ENCODE assay signal across 15 cellular contexts in the genomic region with DNA sequence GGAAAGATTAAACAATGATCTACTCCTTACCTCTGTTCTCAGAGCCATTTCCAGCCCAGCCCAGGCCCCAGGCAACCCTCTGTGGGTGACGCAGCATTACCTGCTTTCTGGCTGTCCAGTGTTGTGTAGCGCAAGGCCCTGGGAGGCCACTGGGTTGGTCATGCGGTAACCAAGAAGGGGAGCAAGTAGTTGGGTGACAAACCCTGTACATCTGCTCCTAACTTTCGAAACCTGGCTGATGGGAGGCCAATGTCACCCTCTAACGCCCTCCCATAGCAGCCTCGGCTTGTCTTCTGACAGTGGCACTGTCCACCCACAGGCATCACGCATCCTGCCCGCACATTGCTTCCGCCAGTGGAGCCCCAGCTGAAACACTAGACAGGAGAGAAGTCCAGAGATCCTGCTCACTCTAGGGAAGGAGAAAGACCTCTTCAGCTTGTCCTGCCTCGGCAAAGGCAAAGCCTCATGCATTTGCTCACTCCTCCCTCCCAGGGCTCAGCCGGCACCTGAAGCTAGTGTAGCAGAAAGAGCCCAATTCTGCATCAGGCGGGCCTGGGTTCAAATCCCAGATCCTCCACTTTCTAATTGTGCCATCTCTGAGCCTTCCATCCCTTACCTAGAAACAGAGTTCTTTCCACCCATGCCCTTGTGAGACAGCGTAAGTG.
DNase-seq lines count a peak whose midpoint lies in the region; ATAC-seq and TF ChIP-seq lines count a peak whose summit lies in the region.
"Had no signal": no experiment of that assay in that cellular context is flagged by ENCODE, and none has a peak within 500 bp of the region (broad histone marks: within the 10 kb centered on the region; RNA-seq: fewer than 3 reads in every experiment).

No MANE protein-coding gene starts in this region.

- intact Hi-C loops in activated B cell treated with CpG ODN at 0.5 μM for 24 hours (cut with micrococcal nuclease) (no loop called here), lower lobe of right lung (cut with DNase I) (no loop called here), upper lobe of right lung (cut with DNase I) (no loop called here)

- POLR2A ChIA-PET in activated B cell treated with CpG ODN at 0.5 μM for 24 hours (lab: Charles Lee), result no interaction called here

- ATAC-seq in activated B cell treated with CpG ODN at 0.5 μM for 24 hours (ENCODE audit: low read depth) (no peak), lower lobe of right lung (no peak), upper lobe of right lung (no peak), GM19455 (IDR thresholded peaks at IDR 0.05; ENCODE audit: unreplicated experiment) (no peak)
- ATAC-seq: HCT116 had no signal

- H3K4me1 Mint-ChIP-seq in activated B cell treated with CpG ODN at 0.5 μM for 24 hours, result no peaks in the 10 kb centered on the region
- H3K4me1 Mint-ChIP-seq: CD4-positive, CD25-positive, alpha-beta regulatory T cell had no signal

- H3K9me3 Mint-ChIP-seq in activated B cell treated with CpG ODN at 0.5 μM for 24 hours, result peaks cover 16% of the 10 kb centered on the region

- no peaks in the 10 kb centered on the region for H3K27me3 ChIP-seq in lower lobe of right lung (ENCODE audit: low read depth)
- H3K27me3 ChIP-seq in upper lobe of right lung, result no peaks in the 10 kb centered on the region

- TF ChIP-seq CTCF in activated B cell treated with CpG ODN at 0.5 μM for 24 hours (IDR thresholded peaks at IDR 0.05), result no peak
- no peak for TF ChIP-seq CTCF in lower lobe of right lung (IDR thresholded peaks at IDR 0.05)
- no peak for TF ChIP-seq CTCF in upper lobe of right lung (IDR thresholded peaks at IDR 0.05)

- no peaks in the 10 kb centered on the region for H3K36me3 ChIP-seq in lower lobe of right lung
- no peaks in the 10 kb centered on the region for H3K36me3 ChIP-seq in upper lobe of right lung

- no peaks in the 10 kb centered on the region for H3K4me1 ChIP-seq in lower lobe of right lung
- no peaks in the 10 kb centered on the region for H3K4me1 ChIP-seq in upper lobe of right lung

- H3K9me3 ChIP-seq in lower lobe of right lung (peaks cover 6% of the 10 kb centered on the region), upper lobe of right lung (no peaks in the 10 kb centered on the region)

- H3K36me3 Mint-ChIP-seq in activated B cell treated with CpG ODN at 0.5 μM for 24 hours (ENCODE audit: low read depth), result no peaks in the 10 kb centered on the region
- H3K36me3 Mint-ChIP-seq: CD4-positive, CD25-positive, alpha-beta regulatory T cell had no signal

- peak; percentile 3 for DNase-seq in activated naive CD4-positive, alpha-beta T cell treated with anti-CD3 and anti-CD28 coated beads, Interleukin-2, amount 50 U/mL, for 16 hours
- no peak for DNase-seq in activated naive CD4-positive, alpha-beta T cell treated with Interleukin-2 at 50 U/mL for 16 hours
- peak; percentile 1 for DNase-seq in activated B cell treated with CpG ODN at 0.5 μM for 24 hours
- peak; percentile 24 for DNase-seq in lower lobe of right lung
- DNase-seq in upper lobe of right lung, result peak; percentile 38
- no peak for DNase-seq in LoVo (ENCODE audit: low spot score)
- DNase-seq: CD4-positive, CD25-positive, alpha-beta regulatory T cell; DMS53; IMR-90; Kasumi-1; NCI-H1436; NCI-H2029 treated with DMSO at 0.1 percent for 48 hours; NCI-H510A treated with DMSO at 0.1 percent for 48 hours had no signal

- no peak overlapping the region for H3K27ac ChIP-seq in lower lobe of right lung
- no peak overlapping the region for H3K27ac ChIP-seq in upper lobe of right lung

- H3K4me3 ChIP-seq in lower lobe of right lung (no peak overlapping the region), upper lobe of right lung (no peak overlapping the region)

- H3K4me3 Mint-ChIP-seq in activated B cell treated with CpG ODN at 0.5 μM for 24 hours, result no peak overlapping the region
- H3K4me3 Mint-ChIP-seq: CD4-positive, CD25-positive, alpha-beta regulatory T cell had no signal

- no peaks in the 10 kb centered on the region for H3K27me3 Mint-ChIP-seq in activated B cell treated with CpG ODN at 0.5 μM for 24 hours

- CTCF ChIA-PET in activated B cell treated with CpG ODN at 0.5 μM for 24 hours (lab: Charles Lee), result no interaction called here

- no peak overlapping the region for H3K27ac Mint-ChIP-seq in activated B cell treated with CpG ODN at 0.5 μM for 24 hours
- H3K27ac Mint-ChIP-seq: CD4-positive, CD25-positive, alpha-beta regulatory T cell had no signal

Comparison
In these comparisons a context has a peak if more than half of its experiments do, and no peak if none do; other contexts are left out.
1. DNase-seq: peak in activated naive CD4-positive, alpha-beta T cell treated with anti-CD3 and anti-CD28 coated beads, Interleukin-2, amount 50 U/mL, for 16 hours (single experiment), activated B cell treated with CpG ODN at 0.5 μM for 24 hours (single experiment), lower lobe of right lung (single experiment) and upper lobe of right lung (single experiment); none in activated naive CD4-positive, alpha-beta T cell treated with Interleukin-2 at 50 U/mL for 16 hours (single experiment) and LoVo (single experiment).